1 cellular context compared by ENCODE assay signal in the genomic region with DNA sequence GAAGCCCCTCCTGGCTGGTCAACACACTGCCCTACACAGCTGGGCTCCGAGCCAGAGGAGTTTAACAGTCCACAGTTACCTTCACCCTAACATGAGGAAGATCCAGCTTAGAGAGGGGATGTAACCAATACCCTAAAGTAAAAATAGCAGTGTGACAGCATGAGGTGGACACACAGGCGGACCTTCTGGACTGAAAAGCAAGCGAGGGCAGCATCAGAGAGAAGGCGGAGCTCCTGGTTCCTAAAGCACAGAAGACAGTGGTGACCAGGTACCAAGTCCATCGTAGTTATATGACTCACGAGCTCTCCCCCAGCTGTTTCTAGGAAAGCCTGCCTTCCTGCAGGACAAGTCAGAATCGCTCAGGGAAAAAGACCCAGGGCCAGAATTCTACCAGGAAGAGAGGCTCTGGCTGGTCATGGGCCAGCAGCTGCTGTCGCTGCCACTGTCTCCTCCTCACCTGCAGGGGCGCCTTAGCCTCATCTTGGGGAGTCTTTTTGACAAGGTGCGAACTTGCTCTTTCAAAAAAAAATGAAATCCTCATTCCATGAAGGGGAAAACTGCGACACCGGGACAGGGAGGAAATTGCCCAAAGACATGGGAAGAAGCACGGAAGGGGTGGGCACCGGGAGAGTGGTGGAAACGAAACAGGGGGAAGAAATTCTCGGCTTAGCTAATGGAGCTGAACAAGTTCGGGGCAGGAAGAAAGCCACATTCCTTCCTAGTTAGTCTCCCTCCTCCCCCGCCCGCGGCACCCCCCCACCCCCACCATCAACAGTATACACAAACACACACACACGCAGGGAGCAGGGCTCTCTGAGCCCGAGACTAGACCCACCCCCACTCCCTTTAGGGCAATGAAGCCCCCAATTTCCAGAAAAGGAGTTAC.
A peak's percentile ranks its signal among the peaks of the same experiment; 100 is the strongest.
TF ChIP-seq lines count a peak whose summit lies in the region.

No MANE protein-coding gene starts in this region.

TF ChIP-seq in K562, 482 proteins besides CTCF, POLR2A, EP300 and RAD21 (continued from another document and continues in another):
- TF ChIP-seq XRCC5 (IDR thresholded peaks at IDR 0.05; ENCODE audit: low read depth, low read length): peak; percentile 81; the same call in 1 of the 2 replicates
- no peak for TF ChIP-seq KAT2B (IDR thresholded peaks at IDR 0.05; ENCODE audit: low read depth, low read length)
- no peak for TF ChIP-seq MEF2D (tag; conservative IDR thresholded peaks at IDR 0.05; ENCODE audit: low read depth)
- TF ChIP-seq HIVEP1 (CRISPR knock-in tag; IDR thresholded peaks at IDR 0.05): no peak
- TF ChIP-seq KDM1A (IDR thresholded peaks at IDR 0.05): no peak
- TF ChIP-seq, protein P1, sequence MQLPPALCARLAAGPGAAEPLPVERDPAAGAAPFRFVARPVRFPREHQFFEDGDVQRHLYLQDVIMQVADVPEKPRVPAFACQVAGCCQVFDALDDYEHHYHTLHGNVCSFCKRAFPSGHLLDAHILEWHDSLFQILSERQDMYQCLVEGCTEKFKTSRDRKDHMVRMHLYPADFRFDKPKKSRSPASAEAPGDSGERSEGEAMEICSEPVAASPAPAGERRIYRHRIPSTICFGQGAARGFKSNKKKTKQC (CRISPR knock-in tag; IDR thresholded peaks at IDR 0.05): no peak
- no peak for TF ChIP-seq ZC3H4 (CRISPR knock-in tag; IDR thresholded peaks at IDR 0.05; ENCODE audit: borderline replicate concordance)
- TF ChIP-seq RFX1 (IDR thresholded peaks at IDR 0.05): no peak
- no peak for TF ChIP-seq TCFL5 (CRISPR knock-in tag; conservative IDR thresholded peaks at IDR 0.05)
- TF ChIP-seq, protein P2, sequence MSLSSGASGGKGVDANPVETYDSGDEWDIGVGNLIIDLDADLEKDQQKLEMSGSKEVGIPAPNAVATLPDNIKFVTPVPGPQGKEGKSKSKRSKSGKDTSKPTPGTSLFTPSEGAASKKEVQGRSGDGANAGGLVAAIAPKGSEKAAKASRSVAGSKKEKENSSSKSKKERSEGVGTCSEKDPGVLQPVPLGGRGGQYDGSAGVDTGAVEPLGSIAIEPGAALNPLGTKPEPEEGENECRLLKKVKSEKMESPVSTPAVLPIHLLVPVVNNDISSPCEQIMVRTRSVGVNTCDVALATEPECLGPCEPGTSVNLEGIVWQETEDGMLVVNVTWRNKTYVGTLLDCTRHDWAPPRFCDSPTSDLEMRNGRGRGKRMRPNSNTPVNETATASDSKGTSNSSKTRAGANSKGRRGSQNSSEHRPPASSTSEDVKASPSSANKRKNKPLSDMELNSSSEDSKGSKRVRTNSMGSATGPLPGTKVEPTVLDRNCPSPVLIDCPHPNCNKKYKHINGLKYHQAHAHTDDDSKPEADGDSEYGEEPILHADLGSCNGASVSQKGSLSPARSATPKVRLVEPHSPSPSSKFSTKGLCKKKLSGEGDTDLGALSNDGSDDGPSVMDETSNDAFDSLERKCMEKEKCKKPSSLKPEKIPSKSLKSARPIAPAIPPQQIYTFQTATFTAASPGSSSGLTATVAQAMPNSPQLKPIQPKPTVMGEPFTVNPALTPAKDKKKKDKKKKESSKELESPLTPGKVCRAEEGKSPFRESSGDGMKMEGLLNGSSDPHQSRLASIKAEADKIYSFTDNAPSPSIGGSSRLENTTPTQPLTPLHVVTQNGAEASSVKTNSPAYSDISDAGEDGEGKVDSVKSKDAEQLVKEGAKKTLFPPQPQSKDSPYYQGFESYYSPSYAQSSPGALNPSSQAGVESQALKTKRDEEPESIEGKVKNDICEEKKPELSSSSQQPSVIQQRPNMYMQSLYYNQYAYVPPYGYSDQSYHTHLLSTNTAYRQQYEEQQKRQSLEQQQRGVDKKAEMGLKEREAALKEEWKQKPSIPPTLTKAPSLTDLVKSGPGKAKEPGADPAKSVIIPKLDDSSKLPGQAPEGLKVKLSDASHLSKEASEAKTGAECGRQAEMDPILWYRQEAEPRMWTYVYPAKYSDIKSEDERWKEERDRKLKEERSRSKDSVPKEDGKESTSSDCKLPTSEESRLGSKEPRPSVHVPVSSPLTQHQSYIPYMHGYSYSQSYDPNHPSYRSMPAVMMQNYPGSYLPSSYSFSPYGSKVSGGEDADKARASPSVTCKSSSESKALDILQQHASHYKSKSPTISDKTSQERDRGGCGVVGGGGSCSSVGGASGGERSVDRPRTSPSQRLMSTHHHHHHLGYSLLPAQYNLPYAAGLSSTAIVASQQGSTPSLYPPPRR (CRISPR knock-in tag; IDR thresholded peaks at IDR 0.05; ENCODE audit: borderline replicate concordance): no peak
- TF ChIP-seq, protein P3, sequence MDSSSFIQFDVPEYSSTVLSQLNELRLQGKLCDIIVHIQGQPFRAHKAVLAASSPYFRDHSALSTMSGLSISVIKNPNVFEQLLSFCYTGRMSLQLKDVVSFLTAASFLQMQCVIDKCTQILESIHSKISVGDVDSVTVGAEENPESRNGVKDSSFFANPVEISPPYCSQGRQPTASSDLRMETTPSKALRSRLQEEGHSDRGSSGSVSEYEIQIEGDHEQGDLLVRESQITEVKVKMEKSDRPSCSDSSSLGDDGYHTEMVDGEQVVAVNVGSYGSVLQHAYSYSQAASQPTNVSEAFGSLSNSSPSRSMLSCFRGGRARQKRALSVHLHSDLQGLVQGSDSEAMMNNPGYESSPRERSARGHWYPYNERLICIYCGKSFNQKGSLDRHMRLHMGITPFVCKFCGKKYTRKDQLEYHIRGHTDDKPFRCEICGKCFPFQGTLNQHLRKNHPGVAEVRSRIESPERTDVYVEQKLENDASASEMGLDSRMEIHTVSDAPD (CRISPR knock-in tag; IDR thresholded peaks at IDR 0.05): no peak
- TF ChIP-seq MTA1 (IDR thresholded peaks at IDR 0.05; ENCODE audit: borderline replicate concordance): no peak; the same call in 1 of the 2 replicates
- TF ChIP-seq ZNF699 (CRISPR knock-in tag; IDR thresholded peaks at IDR 0.05; ENCODE audit: insufficient replicate concordance): no peak
- TF ChIP-seq ZNF324 (CRISPR knock-in tag; IDR thresholded peaks at IDR 0.05): no peak
- TF ChIP-seq, protein P4, sequence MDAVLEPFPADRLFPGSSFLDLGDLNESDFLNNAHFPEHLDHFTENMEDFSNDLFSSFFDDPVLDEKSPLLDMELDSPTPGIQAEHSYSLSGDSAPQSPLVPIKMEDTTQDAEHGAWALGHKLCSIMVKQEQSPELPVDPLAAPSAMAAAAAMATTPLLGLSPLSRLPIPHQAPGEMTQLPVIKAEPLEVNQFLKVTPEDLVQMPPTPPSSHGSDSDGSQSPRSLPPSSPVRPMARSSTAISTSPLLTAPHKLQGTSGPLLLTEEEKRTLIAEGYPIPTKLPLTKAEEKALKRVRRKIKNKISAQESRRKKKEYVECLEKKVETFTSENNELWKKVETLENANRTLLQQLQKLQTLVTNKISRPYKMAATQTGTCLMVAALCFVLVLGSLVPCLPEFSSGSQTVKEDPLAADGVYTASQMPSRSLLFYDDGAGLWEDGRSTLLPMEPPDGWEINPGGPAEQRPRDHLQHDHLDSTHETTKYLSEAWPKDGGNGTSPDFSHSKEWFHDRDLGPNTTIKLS (IDR thresholded peaks at IDR 0.05; ENCODE audit: borderline replicate concordance, low read depth): no peak
- no peak for TF ChIP-seq TARDBP (IDR thresholded peaks at IDR 0.05)
- no peak for TF ChIP-seq MCM5 (IDR thresholded peaks at IDR 0.05; ENCODE audit: low read depth)
- TF ChIP-seq, protein P5, sequence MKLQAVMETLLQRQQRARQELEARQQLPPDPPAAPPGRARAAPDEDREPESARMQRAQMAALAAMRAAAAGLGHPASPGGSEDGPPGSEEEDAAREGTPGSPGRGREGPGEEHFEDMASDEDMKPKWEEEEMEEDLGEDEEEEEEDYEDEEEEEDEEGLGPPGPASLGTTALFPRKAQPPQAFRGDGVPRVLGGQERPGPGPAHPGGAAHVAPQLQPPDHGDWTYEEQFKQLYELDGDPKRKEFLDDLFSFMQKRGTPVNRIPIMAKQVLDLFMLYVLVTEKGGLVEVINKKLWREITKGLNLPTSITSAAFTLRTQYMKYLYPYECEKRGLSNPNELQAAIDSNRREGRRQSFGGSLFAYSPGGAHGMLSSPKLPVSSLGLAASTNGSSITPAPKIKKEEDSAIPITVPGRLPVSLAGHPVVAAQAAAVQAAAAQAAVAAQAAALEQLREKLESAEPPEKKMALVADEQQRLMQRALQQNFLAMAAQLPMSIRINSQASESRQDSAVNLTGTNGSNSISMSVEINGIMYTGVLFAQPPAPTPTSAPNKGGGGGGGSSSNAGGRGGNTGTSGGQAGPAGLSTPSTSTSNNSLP (IDR thresholded peaks at IDR 0.05; ENCODE audit: borderline replicate concordance, low read depth, low read length): no peak
- TF ChIP-seq TGIF2 (CRISPR knock-in tag; IDR thresholded peaks at IDR 0.05): no peak
- TF ChIP-seq NCOA4 (IDR thresholded peaks at IDR 0.05; ENCODE audit: partially characterized antibody): no peak
- TF ChIP-seq SIRT6 (IDR thresholded peaks at IDR 0.05; ENCODE audit: low read depth, low read length): no peak
- no peak for TF ChIP-seq ASH1L (IDR thresholded peaks at IDR 0.05; ENCODE audit: borderline replicate concordance, low read depth, partially characterized antibody)
- TF ChIP-seq ZNF263 (CRISPR knock-in tag; IDR thresholded peaks at IDR 0.05; ENCODE audit: borderline replicate concordance): peak; percentile 69; the same call in 1 of the 2 replicates
- no peak for TF ChIP-seq RBBP5 (IDR thresholded peaks at IDR 0.05; ENCODE audit: borderline replicate concordance, insufficient read depth, low read length, poor library complexity, severe bottlenecking)
- no peak for TF ChIP-seq ELF4 (CRISPR knock-in tag; IDR thresholded peaks at IDR 0.05)
- no peak for TF ChIP-seq ZNF57 (CRISPR knock-in tag; IDR thresholded peaks at IDR 0.05)
- TF ChIP-seq MYBL2 (IDR thresholded peaks at IDR 0.05; ENCODE audit: low read depth): no peak
- TF ChIP-seq MYBL2 (CRISPR knock-in tag; IDR thresholded peaks at IDR 0.05; ENCODE audit: borderline replicate concordance): no peak
- TF ChIP-seq ZNF551 (CRISPR knock-in tag; IDR thresholded peaks at IDR 0.05): no peak
- no peak for TF ChIP-seq RBM15 (IDR thresholded peaks at IDR 0.05; ENCODE audit: insufficient read depth, low read length)
- TF ChIP-seq, protein P6, sequence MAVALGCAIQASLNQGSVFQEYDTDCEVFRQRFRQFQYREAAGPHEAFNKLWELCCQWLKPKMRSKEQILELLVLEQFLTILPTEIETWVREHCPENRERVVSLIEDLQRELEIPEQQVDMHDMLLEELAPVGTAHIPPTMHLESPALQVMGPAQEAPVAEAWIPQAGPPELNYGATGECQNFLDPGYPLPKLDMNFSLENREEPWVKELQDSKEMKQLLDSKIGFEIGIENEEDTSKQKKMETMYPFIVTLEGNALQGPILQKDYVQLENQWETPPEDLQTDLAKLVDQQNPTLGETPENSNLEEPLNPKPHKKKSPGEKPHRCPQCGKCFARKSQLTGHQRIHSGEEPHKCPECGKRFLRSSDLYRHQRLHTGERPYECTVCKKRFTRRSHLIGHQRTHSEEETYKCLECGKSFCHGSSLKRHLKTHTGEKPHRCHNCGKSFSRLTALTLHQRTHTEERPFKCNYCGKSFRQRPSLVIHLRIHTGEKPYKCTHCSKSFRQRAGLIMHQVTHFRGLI (CRISPR knock-in tag; IDR thresholded peaks at IDR 0.05): no peak
- no peak for TF ChIP-seq MAFF (IDR thresholded peaks at IDR 0.05; ENCODE audit: low read length)
- 0 out of 2 replicates have a peak, but pooled peaks have one; percentile 66 for TF ChIP-seq NFATC3 (IDR thresholded peaks at IDR 0.05)
- TF ChIP-seq ZFX (CRISPR knock-in tag; IDR thresholded peaks at IDR 0.05): no peak
- no peak for TF ChIP-seq CBX2 (IDR thresholded peaks at IDR 0.05; ENCODE audit: insufficient read depth, low read length, poor library complexity, severe bottlenecking)
- no peak for TF ChIP-seq ZNF23 (CRISPR knock-in tag; IDR thresholded peaks at IDR 0.05)
- peak; percentile 41 for TF ChIP-seq TBP (optimal IDR thresholded peaks at IDR 0.05; ENCODE audit: low read depth, low read length)
- no peak for TF ChIP-seq BCL6 (CRISPR knock-in tag; IDR thresholded peaks at IDR 0.05)
- no peak for TF ChIP-seq ILK (tag; IDR thresholded peaks at IDR 0.05; ENCODE audit: borderline replicate concordance, low read depth)
- TF ChIP-seq NFYB (IDR thresholded peaks at IDR 0.05; ENCODE audit: extremely low read depth, insufficient read length): no peak
- TF ChIP-seq EP400 (IDR thresholded peaks at IDR 0.05): peak; percentile 73; the same call in 1 of the 2 replicates
- TF ChIP-seq CBFA2T3 (IDR thresholded peaks at IDR 0.05): no peak
- no peak for TF ChIP-seq SAFB2 (IDR thresholded peaks at IDR 0.05; ENCODE audit: borderline replicate concordance, low read depth, low read length, severe bottlenecking)
- no peak for TF ChIP-seq HDAC6 (IDR thresholded peaks at IDR 0.05; ENCODE audit: low read depth, low read length)
- no peak for TF ChIP-seq ZNF780A (CRISPR knock-in tag; IDR thresholded peaks at IDR 0.05)
- peak in 1 of 3 experiments; percentile 59 for TF ChIP-seq YY1 (IDR thresholded peaks at IDR 0.05; ENCODE audit: borderline replicate concordance in 1 of 3, control insufficient read depth in 1 of 3, extremely low read depth in 1 of 3, insufficient read depth in 3 of 3, insufficient read length in 1 of 3, insufficient replicate concordance in 2 of 3, low read depth in 1 of 3, low read length in 2 of 3)
- TF ChIP-seq, protein P7, sequence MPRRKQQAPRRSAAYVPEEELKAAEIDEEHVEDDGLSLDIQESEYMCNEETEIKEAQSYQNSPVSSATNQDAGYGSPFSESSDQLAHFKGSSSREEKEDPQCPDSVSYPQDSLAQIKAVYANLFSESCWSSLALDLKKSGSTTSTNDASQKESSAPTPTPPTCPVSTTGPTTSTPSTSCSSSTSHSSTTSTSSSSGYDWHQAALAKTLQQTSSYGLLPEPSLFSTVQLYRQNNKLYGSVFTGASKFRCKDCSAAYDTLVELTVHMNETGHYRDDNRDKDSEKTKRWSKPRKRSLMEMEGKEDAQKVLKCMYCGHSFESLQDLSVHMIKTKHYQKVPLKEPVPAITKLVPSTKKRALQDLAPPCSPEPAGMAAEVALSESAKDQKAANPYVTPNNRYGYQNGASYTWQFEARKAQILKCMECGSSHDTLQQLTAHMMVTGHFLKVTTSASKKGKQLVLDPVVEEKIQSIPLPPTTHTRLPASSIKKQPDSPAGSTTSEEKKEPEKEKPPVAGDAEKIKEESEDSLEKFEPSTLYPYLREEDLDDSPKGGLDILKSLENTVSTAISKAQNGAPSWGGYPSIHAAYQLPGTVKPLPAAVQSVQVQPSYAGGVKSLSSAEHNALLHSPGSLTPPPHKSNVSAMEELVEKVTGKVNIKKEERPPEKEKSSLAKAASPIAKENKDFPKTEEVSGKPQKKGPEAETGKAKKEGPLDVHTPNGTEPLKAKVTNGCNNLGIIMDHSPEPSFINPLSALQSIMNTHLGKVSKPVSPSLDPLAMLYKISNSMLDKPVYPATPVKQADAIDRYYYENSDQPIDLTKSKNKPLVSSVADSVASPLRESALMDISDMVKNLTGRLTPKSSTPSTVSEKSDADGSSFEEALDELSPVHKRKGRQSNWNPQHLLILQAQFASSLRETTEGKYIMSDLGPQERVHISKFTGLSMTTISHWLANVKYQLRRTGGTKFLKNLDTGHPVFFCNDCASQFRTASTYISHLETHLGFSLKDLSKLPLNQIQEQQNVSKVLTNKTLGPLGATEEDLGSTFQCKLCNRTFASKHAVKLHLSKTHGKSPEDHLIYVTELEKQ (CRISPR knock-in tag; IDR thresholded peaks at IDR 0.05): no peak
- TF ChIP-seq ZNF212 (CRISPR knock-in tag; IDR thresholded peaks at IDR 0.05): no peak
- TF ChIP-seq ZNF561 (CRISPR knock-in tag; conservative IDR thresholded peaks at IDR 0.05): no peak
- TF ChIP-seq ZNF75A (CRISPR knock-in tag; IDR thresholded peaks at IDR 0.05): no peak
- TF ChIP-seq ZNF830 (CRISPR knock-in tag; IDR thresholded peaks at IDR 0.05): no peak
- TF ChIP-seq ZBTB7A (IDR thresholded peaks at IDR 0.05; ENCODE audit: borderline replicate concordance, control insufficient read depth, low read depth, low read length): no peak
- TF ChIP-seq PHF8 (IDR thresholded peaks at IDR 0.05; ENCODE audit: borderline replicate concordance, low read length): no peak
- TF ChIP-seq BHLHE40 (IDR thresholded peaks at IDR 0.05; ENCODE audit: low read length): 0 out of 2 replicates have a peak, but pooled peaks have one; percentile 34
- TF ChIP-seq MTA2 (IDR thresholded peaks at IDR 0.05; ENCODE audit: low read depth): no peak
